ENCODE assay signal across 21 cellular contexts in the genomic region with DNA sequence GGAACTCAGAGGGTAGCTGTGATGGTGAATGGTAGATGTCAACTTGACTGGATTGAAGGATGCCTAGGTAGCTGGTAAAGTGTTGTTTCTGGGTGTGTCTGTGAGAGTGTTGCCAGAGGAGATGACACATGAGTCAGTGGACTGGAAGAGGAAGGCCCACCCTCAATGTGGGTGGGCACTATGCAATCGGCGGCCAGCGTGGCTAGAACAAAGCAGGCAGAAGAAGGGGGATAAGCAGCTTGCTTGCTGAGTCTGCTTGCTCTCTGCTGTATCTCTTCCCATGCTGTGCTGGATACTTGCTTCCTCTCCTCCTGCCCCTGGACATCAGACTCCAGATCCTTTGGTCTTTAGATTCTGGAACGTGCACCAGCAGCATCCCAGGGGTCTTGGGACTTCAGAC.
"Had no signal": no experiment of that assay in that cellular context is flagged by ENCODE, and none has a peak within 500 bp of the region (broad histone marks: within the 10 kb centered on the region; RNA-seq: fewer than 3 reads in every experiment).

No MANE protein-coding gene starts in this region.

- DNase-seq: activated CD4-positive, alpha-beta memory T cell treated with anti-CD3 and anti-CD28 coated beads for 36 hours; activated CD4-positive, alpha-beta T cell treated with anti-CD3 and anti-CD28 coated beads, Interleukin-2, amount 10 ng/mL, durations not matched to agents 7 days and 5 days; activated CD4-positive, CD25-positive, alpha-beta regulatory T cell; activated CD8-positive, alpha-beta memory T cell treated with anti-CD3 and anti-CD28 coated beads for 24 hours; activated gamma-delta T cell treated with Interleukin-2 at 50 U/mL for 16 hours; activated naive CD4-positive, alpha-beta T cell treated with anti-CD3 and anti-CD28 coated beads, Interleukin-2, amount 10 ng/mL, durations not matched to agents 7 days and 5 days; activated naive CD8-positive, alpha-beta T cell treated with anti-CD3 and anti-CD28 coated beads for 36 hours; activated T-cell treated with anti-CD3 and anti-CD28 coated beads, Interleukin-2, amount 50 U/mL, for 48 hours; caudate nucleus; MV-4-11; NCI-H1092 treated with DMSO at 0.1 percent for 48 hours; NCI-H1417 treated with DMSO at 0.1 percent for 48 hours; NCI-H1694 treated with DMSO at 0.1 percent for 48 hours; NCI-H2029 treated with DMSO at 0.1 percent for 48 hours; NCI-H446; NCI-H524; NCI-H82; RPMI8226; T-helper 1 cell had no signal

- ATAC-seq: Panc1, Right ventricle myocardium inferior had no signal
